Comparison of ENCODE assay signal across 1 cellular context in the genomic region with DNA sequence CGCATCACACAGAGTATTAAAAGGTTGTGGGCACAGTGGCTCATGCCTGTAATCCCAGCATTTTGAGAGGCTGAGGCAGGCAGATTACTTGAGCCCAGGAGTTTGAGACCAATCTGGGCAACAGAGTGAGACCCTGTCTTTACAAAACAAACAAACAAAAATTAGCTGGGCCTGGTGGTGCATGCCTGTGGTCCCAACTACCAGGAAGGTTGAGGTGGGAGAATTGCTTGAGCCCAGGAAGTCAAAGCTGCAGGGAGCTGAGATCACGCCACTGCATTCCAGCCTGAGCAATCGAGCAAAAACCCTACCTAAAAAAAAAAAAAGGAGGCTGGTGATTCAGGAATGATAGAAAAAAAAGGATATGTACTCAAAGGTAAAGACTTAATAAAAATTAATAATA.
TF ChIP-seq lines count a peak whose summit lies in the region.

No MANE protein-coding gene starts in this region.

TF ChIP-seq in GM23338, 12 proteins besides CTCF, POLR2A, EP300 and RAD21 (continued from another document):
- TF ChIP-seq, protein P1, sequence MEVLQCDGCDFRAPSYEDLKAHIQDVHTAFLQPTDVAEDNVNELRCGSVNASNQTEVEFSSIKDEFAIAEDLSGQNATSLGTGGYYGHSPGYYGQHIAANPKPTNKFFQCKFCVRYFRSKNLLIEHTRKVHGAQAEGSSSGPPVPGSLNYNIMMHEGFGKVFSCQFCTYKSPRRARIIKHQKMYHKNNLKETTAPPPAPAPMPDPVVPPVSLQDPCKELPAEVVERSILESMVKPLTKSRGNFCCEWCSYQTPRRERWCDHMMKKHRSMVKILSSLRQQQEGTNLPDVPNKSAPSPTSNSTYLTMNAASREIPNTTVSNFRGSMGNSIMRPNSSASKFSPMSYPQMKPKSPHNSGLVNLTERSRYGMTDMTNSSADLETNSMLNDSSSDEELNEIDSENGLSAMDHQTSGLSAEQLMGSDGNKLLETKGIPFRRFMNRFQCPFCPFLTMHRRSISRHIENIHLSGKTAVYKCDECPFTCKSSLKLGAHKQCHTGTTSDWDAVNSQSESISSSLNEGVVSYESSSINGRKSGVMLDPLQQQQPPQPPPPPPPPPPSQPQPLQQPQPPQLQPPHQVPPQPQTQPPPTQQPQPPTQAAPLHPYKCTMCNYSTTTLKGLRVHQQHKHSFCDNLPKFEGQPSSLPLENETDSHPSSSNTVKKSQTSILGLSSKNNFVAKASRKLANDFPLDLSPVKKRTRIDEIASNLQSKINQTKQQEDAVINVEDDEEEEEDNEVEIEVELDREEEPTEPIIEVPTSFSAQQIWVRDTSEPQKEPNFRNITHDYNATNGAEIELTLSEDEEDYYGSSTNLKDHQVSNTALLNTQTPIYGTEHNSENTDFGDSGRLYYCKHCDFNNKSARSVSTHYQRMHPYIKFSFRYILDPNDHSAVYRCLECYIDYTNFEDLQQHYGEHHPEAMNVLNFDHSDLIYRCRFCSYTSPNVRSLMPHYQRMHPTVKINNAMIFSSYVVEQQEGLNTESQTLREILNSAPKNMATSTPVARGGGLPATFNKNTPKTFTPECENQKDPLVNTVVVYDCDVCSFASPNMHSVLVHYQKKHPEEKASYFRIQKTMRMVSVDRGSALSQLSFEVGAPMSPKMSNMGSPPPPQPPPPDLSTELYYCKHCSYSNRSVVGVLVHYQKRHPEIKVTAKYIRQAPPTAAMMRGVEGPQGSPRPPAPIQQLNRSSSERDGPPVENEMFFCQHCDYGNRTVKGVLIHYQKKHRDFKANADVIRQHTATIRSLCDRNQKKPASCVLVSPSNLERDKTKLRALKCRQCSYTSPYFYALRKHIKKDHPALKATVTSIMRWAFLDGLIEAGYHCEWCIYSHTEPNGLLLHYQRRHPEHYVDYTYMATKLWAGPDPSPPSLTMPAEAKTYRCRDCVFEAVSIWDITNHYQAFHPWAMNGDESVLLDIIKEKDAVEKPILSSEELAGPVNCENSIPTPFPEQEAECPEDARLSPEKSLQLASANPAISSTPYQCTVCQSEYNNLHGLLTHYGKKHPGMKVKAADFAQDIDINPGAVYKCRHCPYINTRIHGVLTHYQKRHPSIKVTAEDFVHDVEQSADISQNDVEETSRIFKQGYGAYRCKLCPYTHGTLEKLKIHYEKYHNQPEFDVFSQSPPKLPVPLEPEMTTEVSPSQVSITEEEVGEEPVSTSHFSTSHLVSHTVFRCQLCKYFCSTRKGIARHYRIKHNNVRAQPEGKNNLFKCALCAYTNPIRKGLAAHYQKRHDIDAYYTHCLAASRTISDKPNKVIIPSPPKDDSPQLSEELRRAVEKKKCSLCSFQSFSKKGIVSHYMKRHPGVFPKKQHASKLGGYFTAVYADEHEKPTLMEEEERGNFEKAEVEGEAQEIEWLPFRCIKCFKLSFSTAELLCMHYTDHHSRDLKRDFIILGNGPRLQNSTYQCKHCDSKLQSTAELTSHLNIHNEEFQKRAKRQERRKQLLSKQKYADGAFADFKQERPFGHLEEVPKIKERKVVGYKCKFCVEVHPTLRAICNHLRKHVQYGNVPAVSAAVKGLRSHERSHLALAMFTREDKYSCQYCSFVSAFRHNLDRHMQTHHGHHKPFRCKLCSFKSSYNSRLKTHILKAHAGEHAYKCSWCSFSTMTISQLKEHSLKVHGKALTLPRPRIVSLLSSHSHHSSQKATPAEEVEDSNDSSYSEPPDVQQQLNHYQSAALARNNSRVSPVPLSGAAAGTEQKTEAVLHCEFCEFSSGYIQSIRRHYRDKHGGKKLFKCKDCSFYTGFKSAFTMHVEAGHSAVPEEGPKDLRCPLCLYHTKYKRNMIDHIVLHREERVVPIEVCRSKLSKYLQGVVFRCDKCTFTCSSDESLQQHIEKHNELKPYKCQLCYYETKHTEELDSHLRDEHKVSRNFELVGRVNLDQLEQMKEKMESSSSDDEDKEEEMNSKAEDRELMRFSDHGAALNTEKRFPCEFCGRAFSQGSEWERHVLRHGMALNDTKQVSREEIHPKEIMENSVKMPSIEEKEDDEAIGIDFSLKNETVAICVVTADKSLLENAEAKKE (CRISPR knock-in tag; IDR thresholded peaks at IDR 0.05) = no peak
